8 cellular contexts compared by ENCODE assay signal in genomic region chr22:37259540-37260029, GRCh38. TPM values are rescaled to one million over a fixed set of nuclear protein-coding genes. Genes with fewer than 3 reads are reported as not detected.
DNase-seq lines count a peak whose midpoint lies in the region; ATAC-seq and TF ChIP-seq lines count a peak whose summit lies in the region.

No MANE protein-coding gene starts in this region.

- peak; percentile 22 for DNase-seq in stimulated activated CD4-positive, alpha-beta T cell treated with anti-CD3 and anti-CD28 coated beads, Interleukin-4, amount 100 ng/mL, for 1 hour
- DNase-seq in stimulated activated CD4-positive, alpha-beta T cell treated with anti-CD3 and anti-CD28 coated beads, Interleukin-4, amount 100 ng/mL, for 4 hours, result no peak
- DNase-seq in fibroblast of lung (ENCODE audit: low read depth in 2 of 2) (peak; percentile 53 to 61), sciatic nerve (ENCODE audit: low spot score) (no peak), mesenteric fat pad (ENCODE audit: low spot score) (no peak), NCI-H345 (lab: John Stamatoyannopoulos, UW) (no peak), vagina (ENCODE audit: extremely low spot score in 2 of 2) (no peak)

- H4K20me1 ChIP-seq in OCI-LY3 (ENCODE audit: insufficient read depth, low read length) (no peaks in the 10 kb centered on the region), fibroblast of lung (ENCODE audit: control insufficient read depth, extremely low read depth, insufficient read depth, low read length) (no peaks in the 10 kb centered on the region)

- H3K27me3 ChIP-seq in OCI-LY3 (ENCODE audit: low read depth, low read length), result no peaks in the 10 kb centered on the region
- peaks cover 32% of the 10 kb centered on the region for H3K27me3 ChIP-seq in fibroblast of lung (ENCODE audit: control insufficient read depth, insufficient read depth, low read length)
- H3K27me3 ChIP-seq in vagina, result no peaks in the 10 kb centered on the region

- no peak overlapping the region for H3K27ac ChIP-seq in OCI-LY3 (ENCODE audit: low read length)
- no peak overlapping the region for H3K27ac ChIP-seq in fibroblast of lung (ENCODE audit: insufficient read depth, low read length)
- no peak overlapping the region for H3K27ac ChIP-seq in vagina

- H3K79me2 ChIP-seq in OCI-LY3 (ENCODE audit: low read length) (no peaks in the 10 kb centered on the region), fibroblast of lung (ENCODE audit: control insufficient read depth, insufficient read depth, low read length) (no peaks in the 10 kb centered on the region)

- intact Hi-C loops in sciatic nerve (cut with DNase I), result no loop called here
- intact Hi-C loops in vagina (cut with DNase I), result loop anchor here (5.0 kb wide), 1 partner anchor 97 kb away; no protein-coding TSS in a partner anchor

- ATAC-seq in sciatic nerve, result peak; percentile 15

- H2AFZ ChIP-seq in OCI-LY3 (ENCODE audit: low read depth, low read length) (peak overlapping the region; percentile 76), fibroblast of lung (ENCODE audit: low read length) (no peak overlapping the region)

- peak overlapping the region; percentile 59 for H3K9ac ChIP-seq in OCI-LY3 (ENCODE audit: low read length)
- no peak overlapping the region for H3K9ac ChIP-seq in fibroblast of lung (ENCODE audit: insufficient read depth, low read length)

- H3K9me3 ChIP-seq in OCI-LY3 (ENCODE audit: insufficient read depth, low read length) (peaks cover 11% of the 10 kb centered on the region), fibroblast of lung (ENCODE audit: control insufficient read depth, insufficient read depth, low read depth, low read length) (peaks cover 2% of the 10 kb centered on the region), vagina (peaks cover 10% of the 10 kb centered on the region)

- peak; percentile 89 for TF ChIP-seq CTCF in OCI-LY3 (IDR thresholded peaks at IDR 0.05; ENCODE audit: low read depth, low read length)
- TF ChIP-seq CTCF in fibroblast of lung (conservative IDR thresholded peaks at IDR 0.05 in 1 of 2, IDR thresholded peaks at IDR 0.05 in 1 of 2; ENCODE audit: low read depth in 1 of 2, low read length in 2 of 2), result peak; percentile 64 to 79
- no peak for TF ChIP-seq CTCF in vagina (IDR thresholded peaks at IDR 0.05)

- peak overlapping the region; percentile 70 for H3K4me3 ChIP-seq in OCI-LY3 (ENCODE audit: low read length)
- H3K4me3 ChIP-seq in fibroblast of lung (replicated peaks in 1 of 4; ENCODE audit: control extremely low read depth in 1 of 4, insufficient read depth in 1 of 4, low read depth in 3 of 4, low read length in 4 of 4), result peak overlapping the region in 1 of 4 experiments; percentile 4
- H3K4me3 ChIP-seq in vagina, result no peak overlapping the region

- H3K4me1 ChIP-seq in OCI-LY3 (ENCODE audit: low read length), result peaks cover 52% of the 10 kb centered on the region
- H3K4me1 ChIP-seq in fibroblast of lung (ENCODE audit: control insufficient read depth, extremely low read depth, insufficient read depth, low read length), result no peaks in the 10 kb centered on the region
- H3K4me1 ChIP-seq in vagina, result no peaks in the 10 kb centered on the region

- TF ChIP-seq POLR2A in vagina (IDR thresholded peaks at IDR 0.05), result no peak

- H3K36me3 ChIP-seq in OCI-LY3 (replicated peaks; ENCODE audit: low read depth, low read length), result peaks cover 10% of the 10 kb centered on the region
- H3K36me3 ChIP-seq in fibroblast of lung (ENCODE audit: control insufficient read depth, insufficient read depth, low read length), result no peaks in the 10 kb centered on the region
- no peaks in the 10 kb centered on the region for H3K36me3 ChIP-seq in vagina

- H3K4me2 ChIP-seq in OCI-LY3 (ENCODE audit: low read length), result peak overlapping the region; percentile 91
- H3K4me2 ChIP-seq in fibroblast of lung (ENCODE audit: extremely low read depth, insufficient read depth, low read length), result peak overlapping the region; percentile 59

RNA-seq across cellular contexts. Expression of gene RAC2, which starts 15.5 kb away (rescaled TPM):
- 1.5 and 2.1 TPM in 2 replicates for total RNA-seq in fibroblast of lung
- 10.5 and 10.9 TPM in 2 replicates for polyA plus RNA-seq in fibroblast of lung
- polyA plus RNA-seq in fibroblast of lung (2012), result 20.8 and 21.7 TPM in 2 replicates
- polyA minus RNA-seq in fibroblast of lung (ENCODE audit: low replicate concordance), result 47.3 and 61.6 TPM in 2 replicates
- 18.9 TPM for total RNA-seq in sciatic nerve
- 26.1 TPM for total RNA-seq in mesenteric fat pad
- 15.7 TPM for total RNA-seq in vagina

RNA-seq across cellular contexts. Expression of gene CYTH4, which starts 22.7 kb away (rescaled TPM):
- total RNA-seq in fibroblast of lung, result under 0.01 and 0.26 TPM in 2 replicates
- 0.12 TPM in 1 of 2 replicates, not detected in the other for polyA plus RNA-seq in fibroblast of lung
- polyA plus RNA-seq in fibroblast of lung (2012), result 0.14 TPM in 1 of 2 replicates, not detected in the other
- not detected in 2 replicates for polyA minus RNA-seq in fibroblast of lung (ENCODE audit: low replicate concordance)
- total RNA-seq in sciatic nerve, result 40.0 TPM
- 44.7 TPM for total RNA-seq in mesenteric fat pad
- total RNA-seq in vagina, result 16.2 TPM

RNA-seq across cellular contexts. Expression of gene SSTR3, which starts 47.3 kb away (rescaled TPM):
- total RNA-seq in fibroblast of lung, result not detected in 2 replicates
- not detected in 2 replicates for polyA plus RNA-seq in fibroblast of lung
- not detected in 2 replicates for polyA plus RNA-seq in fibroblast of lung (2012)
- polyA minus RNA-seq in fibroblast of lung (ENCODE audit: low replicate concordance), result not detected in 2 replicates
- total RNA-seq in sciatic nerve, result not detected
- total RNA-seq in mesenteric fat pad, result not detected
- total RNA-seq in vagina, result not detected

Comparison
In these comparisons a context has a peak if more than half of its experiments do, and no peak if none do; other contexts are left out.
1. DNase-seq: peak in stimulated activated CD4-positive, alpha-beta T cell treated with anti-CD3 and anti-CD28 coated beads, Interleukin-4, amount 100 ng/mL, for 1 hour (single experiment) and fibroblast of lung (2 of 2); none in stimulated activated CD4-positive, alpha-beta T cell treated with anti-CD3 and anti-CD28 coated beads, Interleukin-4, amount 100 ng/mL, for 4 hours (0 of 2), sciatic nerve (single experiment), mesenteric fat pad (single experiment), NCI-H345 (single experiment) and vagina (0 of 2).
2. CTCF ChIP-seq: peak in OCI-LY3 (single experiment) and fibroblast of lung (2 of 2); none in vagina (0 of 3).
3. RNA of gene CYTH4, which starts 22.7 kb away (total RNA-seq): 44.7 TPM in mesenteric fat pad (single experiment), 40.0 TPM in sciatic nerve (single experiment) and 16.2 TPM in vagina (single experiment); under 0.01 to 0.26 TPM in fibroblast of lung; every median in the first group is over 10 times any median in the second.